In genomic region chr12:48882972-48883304, GRCh38 we compare ENCODE assay signal across 1 cellular context.
TF ChIP-seq lines count a peak whose summit lies in the region.

No MANE protein-coding gene starts in this region.

TF ChIP-seq in GM23338, 12 proteins besides CTCF, POLR2A, EP300 and RAD21 (continued from another document):
- TF ChIP-seq ZNF114 (CRISPR knock-in tag; IDR thresholded peaks at IDR 0.05) (no peak), NANOG (IDR thresholded peaks at IDR 0.05; ENCODE audit: borderline replicate concordance) (no peak), EZH2phosphoT487 (IDR thresholded peaks at IDR 0.05; ENCODE audit: unreplicated experiment) (no peak), CREB1 (CRISPR knock-in tag; IDR thresholded peaks at IDR 0.05; ENCODE audit: low read depth) (no peak), ZNF462 (CRISPR knock-in tag; IDR thresholded peaks at IDR 0.05) (no peak), JUNB (IDR thresholded peaks at IDR 0.05; ENCODE audit: unreplicated experiment) (no peak), ETS1 (IDR thresholded peaks at IDR 0.05) (no peak), STAT1 (IDR thresholded peaks at IDR 0.05; ENCODE audit: unreplicated experiment) (no peak)
TF ChIP-seq in GM23338: peak in this region for 0.
